Comparison of ENCODE assay signal across 15 cellular contexts in the genomic region with DNA sequence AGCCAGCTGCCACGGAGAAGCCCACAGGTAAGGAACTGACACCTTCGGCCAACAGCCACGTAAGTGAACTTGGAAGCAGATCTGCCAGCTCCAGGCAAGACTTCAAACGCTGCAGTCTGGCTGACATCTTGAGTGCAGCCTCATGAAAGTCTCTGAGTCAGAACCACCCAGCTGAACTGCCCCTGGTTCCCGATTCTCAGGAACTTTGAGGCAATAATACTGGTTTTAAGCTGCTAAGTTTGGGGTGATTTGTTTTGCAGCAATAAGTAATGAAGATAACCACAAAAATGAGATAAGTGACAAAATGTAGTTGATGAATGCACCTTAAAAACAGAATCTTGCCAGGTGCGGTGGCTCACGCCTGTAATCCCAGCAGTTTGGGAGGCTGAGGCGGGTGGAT. TPM values are rescaled to one million over a fixed set of nuclear protein-coding genes. Genes with fewer than 3 reads are reported as not detected.
"Had no signal": no experiment of that assay in that cellular context is flagged by ENCODE, and none has a peak within 500 bp of the region (broad histone marks: within the 10 kb centered on the region; RNA-seq: fewer than 3 reads in every experiment).

No MANE protein-coding gene starts in this region.

- H3K27ac Mint-ChIP-seq: endodermal cell, natural killer cell had no signal

- H3K36me3 ChIP-seq: gastrocnemius medialis, ovary, thyroid gland had no signal

- H3K9me3 Mint-ChIP-seq: endodermal cell, natural killer cell, neural crest cell had no signal

- H3K27ac ChIP-seq: gastrocnemius medialis, ovary, thyroid gland had no signal

- H3K36me3 Mint-ChIP-seq: natural killer cell had no signal

- H3K4me1 Mint-ChIP-seq: natural killer cell had no signal

- H3K9me3 ChIP-seq: gastrocnemius medialis, mucosa of descending colon, ovary, thyroid gland had no signal

- H3K4me3 ChIP-seq: gastrocnemius medialis, mucosa of descending colon, ovary, smooth muscle cell, thyroid gland had no signal

- H3K27me3 ChIP-seq: gastrocnemius medialis, ovary, thyroid gland had no signal

- H3K4me3 Mint-ChIP-seq: endodermal cell, natural killer cell, neural crest cell had no signal

- DNase-seq: cerebellar nuclear complex; effector CD4-positive, alpha-beta T cell; endodermal cell; gastrocnemius medialis; left colon; left ventricle myocardium superior; mucosa of descending colon; natural killer cell; ovary; right cardiac atrium; stimulated activated CD4-positive, alpha-beta T cell treated with anti-CD3 and anti-CD28 coated beads, Interleukin-2, amount 100 ng/mL, for 48 hours; stimulated activated naive CD4-positive, alpha-beta T cell treated with Interleukin-2 at 50 U/mL for 16 hours; thyroid gland had no signal

- ATAC-seq: gastrocnemius medialis, left ventricle myocardium superior, natural killer cell, right cardiac atrium had no signal

RNA-seq across cellular contexts. Expression of a gene that starts 48.5 kb away (rescaled TPM):
- total RNA-seq: neural crest cell had no signal
